9 cellular contexts compared by ENCODE assay signal in genomic region chr4:74109116-74109791, GRCh38. TPM values are rescaled to one million over a fixed set of nuclear protein-coding genes. Genes with fewer than 3 reads are reported as not detected.
DNase-seq lines count a peak whose midpoint lies in the region; ATAC-seq, FAIRE-seq and TF ChIP-seq lines count a peak whose summit lies in the region.
"Had no signal": no experiment of that assay in that cellular context is flagged by ENCODE, and none has a peak within 500 bp of the region (broad histone marks: within the 10 kb centered on the region; RNA-seq: fewer than 3 reads in every experiment).

No MANE protein-coding gene starts in this region.

- POLR2A ChIA-PET in activated CD4-positive, alpha-beta T cell treated with anti-CD3 and anti-CD28 coated beads, Interleukin-2, amount 10 ng/mL, durations not matched to agents 7 days and 5 days (lab: Charles Lee) = no interaction called here

- peaks cover 8% of the 10 kb centered on the region for H3K27me3 Mint-ChIP-seq in activated CD4-positive, alpha-beta T cell treated with anti-CD3 and anti-CD28 coated beads, Interleukin-2, amount 10 ng/mL, durations not matched to agents 7 days and 5 days

- CTCF ChIA-PET in activated CD4-positive, alpha-beta T cell treated with anti-CD3 and anti-CD28 coated beads, Interleukin-2, amount 10 ng/mL, durations not matched to agents 7 days and 5 days (lab: Charles Lee) = no interaction called here

- peak; percentile 97 for DNase-seq in EH (ENCODE audit: low read depth)
- peak; percentile 81 to 86 for DNase-seq in SJCRH30
- peak; percentile 98 for DNase-seq in fibroblast of pulmonary artery (ENCODE audit: low read depth)
- DNase-seq in pancreas = peak in 1 of 6 donors; percentile 31
- no peak for DNase-seq in activated CD4-positive, alpha-beta T cell treated with anti-CD3 and anti-CD28 coated beads, Interleukin-2, amount 10 ng/mL, durations not matched to agents 7 days and 5 days
- DNase-seq in NAMALWA (ENCODE audit: low spot score) = no peak
- DNase-seq in occipital lobe (lab: John Stamatoyannopoulos, UW) = no peak

- H3K4me3 Mint-ChIP-seq in activated CD4-positive, alpha-beta T cell treated with anti-CD3 and anti-CD28 coated beads, Interleukin-2, amount 10 ng/mL, durations not matched to agents 7 days and 5 days = no peak overlapping the region

- TF ChIP-seq CTCF in fibroblast of pulmonary artery (IDR thresholded peaks at IDR 0.05; ENCODE audit: low read length, missing control alignments) (no peak), pancreas (IDR thresholded peaks at IDR 0.05) (no peak)

- H3K27ac ChIP-seq in SJCRH30 = peak overlapping the region; percentile 74
- H3K27ac ChIP-seq in pancreas = peak overlapping the region; percentile 32 to 81 (median 58)

- ATAC-seq in pancreas (peak; percentile 53 to 75 (median 66)), HG03095 (IDR thresholded peaks at IDR 0.05; ENCODE audit: unreplicated experiment) (no peak)
- ATAC-seq: GM12878 had no signal

- H3K4me3 ChIP-seq in SJCRH30 = no peak overlapping the region
- peak overlapping the region; percentile 18 for H3K4me3 ChIP-seq in fibroblast of pulmonary artery (replicated peaks; ENCODE audit: low read depth, low read length)
- H3K4me3 ChIP-seq in pancreas = no peak overlapping the region
- H3K4me3 ChIP-seq: GM12878 had no signal

- intact Hi-C loops in pancreas (cut with DNase I) = no loop called here

- H3K9me3 ChIP-seq in SJCRH30 (replicated peaks) (no peaks in the 10 kb centered on the region), pancreas (no peaks in the 10 kb centered on the region)

- WGBS in pancreas, 2 donors = 58% methylated on average over 3 of the region's 3 CpGs

- H3K9me3 Mint-ChIP-seq in activated CD4-positive, alpha-beta T cell treated with anti-CD3 and anti-CD28 coated beads, Interleukin-2, amount 10 ng/mL, durations not matched to agents 7 days and 5 days = no peaks in the 10 kb centered on the region

- no peaks in the 10 kb centered on the region for H3K27me3 ChIP-seq in SJCRH30
- no peaks in the 10 kb centered on the region for H3K27me3 ChIP-seq in pancreas

- no peaks in the 10 kb centered on the region for H3K4me1 Mint-ChIP-seq in activated CD4-positive, alpha-beta T cell treated with anti-CD3 and anti-CD28 coated beads, Interleukin-2, amount 10 ng/mL, durations not matched to agents 7 days and 5 days

- no peak overlapping the region for H3K27ac Mint-ChIP-seq in activated CD4-positive, alpha-beta T cell treated with anti-CD3 and anti-CD28 coated beads, Interleukin-2, amount 10 ng/mL, durations not matched to agents 7 days and 5 days

- H3K4me1 ChIP-seq in SJCRH30 (peaks cover 27% of the 10 kb centered on the region), pancreas (peaks cover 6 to 57% (median 29%) of the 10 kb centered on the region in 3 donors)

- H3K36me3 Mint-ChIP-seq in activated CD4-positive, alpha-beta T cell treated with anti-CD3 and anti-CD28 coated beads, Interleukin-2, amount 10 ng/mL, durations not matched to agents 7 days and 5 days (ENCODE audit: low read depth) = no peaks in the 10 kb centered on the region

- no peak for FAIRE-seq in pancreas (lab: Jason Lieb, UNC)
- FAIRE-seq: GM12878 had no signal

- H3K36me3 ChIP-seq in SJCRH30 = no peaks in the 10 kb centered on the region
- no peaks in the 10 kb centered on the region for H3K36me3 ChIP-seq in pancreas

RNA-seq across cellular contexts. Expression of gene CXCL2, which starts 10.3 kb away (rescaled TPM):
- 0.18 and 0.89 TPM in 2 replicates for total RNA-seq in SJCRH30 (2014; rRNA removed; shearing (Covaris generic))
- 10 to 100 TPM; 15.0 to 99.7 (median 44.1) TPM for total RNA-seq in pancreas
- polyA plus RNA-seq in pancreas = 100 to 1,000 TPM; 130 to 149 TPM
- under 1 TPM in 1 of 2 experiments, not detected in 1; 0.22 TPM for total RNA-seq in activated CD4-positive, alpha-beta T cell treated with anti-CD3 and anti-CD28 coated beads, Interleukin-2, amount 10 ng/mL, durations not matched to agents 7 days and 5 days
- 4.4 TPM for total RNA-seq in occipital lobe
- total RNA-seq: GM12878 had no signal
- polyA plus RNA-seq: GM12878 had no signal

RNA-seq across cellular contexts. Expression of gene MTHFD2L, which starts 48.7 kb away (rescaled TPM):
- 29.6 and 33.3 TPM in 2 replicates for total RNA-seq in SJCRH30 (2014; rRNA removed; shearing (Covaris generic))
- 1 to 10 TPM; 4.9 to 8.0 (median 6.5) TPM for total RNA-seq in pancreas
- polyA plus RNA-seq in pancreas = 10 to 100 TPM in 1 of 2 donors, 1 to 10 TPM in 1; 6.8 to 11.4 TPM
- 1 to 10 TPM; 7.9 to 8.9 TPM for total RNA-seq in activated CD4-positive, alpha-beta T cell treated with anti-CD3 and anti-CD28 coated beads, Interleukin-2, amount 10 ng/mL, durations not matched to agents 7 days and 5 days
- total RNA-seq in occipital lobe = 48.0 TPM

Comparison
In these comparisons a context has a peak if more than half of its experiments do, and no peak if none do; other contexts are left out.
1. DNase-seq: peak in EH (single experiment), SJCRH30 (2 of 2) and fibroblast of pulmonary artery (single experiment); none in activated CD4-positive, alpha-beta T cell treated with anti-CD3 and anti-CD28 coated beads, Interleukin-2, amount 10 ng/mL, durations not matched to agents 7 days and 5 days (single experiment), NAMALWA (single experiment) and occipital lobe (single experiment).